In the genomic region with DNA sequence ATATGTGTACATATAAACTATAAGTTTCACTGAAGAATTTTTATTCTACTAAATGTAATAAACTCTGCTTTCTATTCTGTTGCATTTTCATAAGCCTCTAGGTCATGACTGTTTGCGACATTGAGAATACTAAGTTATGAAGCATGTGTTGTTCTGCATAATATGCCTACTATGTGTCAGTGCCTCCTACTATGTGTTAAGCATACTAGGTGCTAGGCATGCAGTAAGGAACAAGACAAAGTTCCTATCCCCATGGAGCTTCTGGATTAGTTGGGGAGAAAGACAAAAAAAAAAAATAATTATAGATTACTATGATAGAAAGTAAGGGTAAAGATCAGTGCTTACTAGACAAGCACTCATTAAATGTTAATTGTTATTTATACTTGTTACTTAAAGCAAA, we compare ENCODE assay signal across 1 cellular context.
TF ChIP-seq lines count a peak whose summit lies in the region.

No MANE protein-coding gene starts in this region.

TF ChIP-seq in endothelial cell of umbilical vein, 7 proteins besides CTCF, POLR2A, EP300 and RAD21 (continued from another document):
- TF ChIP-seq FOS (IDR thresholded peaks at IDR 0.05; ENCODE audit: borderline replicate concordance, insufficient read depth, low read length) (no peak), GATA2 (IDR thresholded peaks at IDR 0.05; ENCODE audit: insufficient read depth, insufficient read length, low read depth, low read length) (no peak), POLR2AphosphoS5 (IDR thresholded peaks at IDR 0.05; ENCODE audit: insufficient read depth, low read depth, low read length) (no peak)
